18 cellular contexts compared by ENCODE assay signal in genomic region chr11:65796726-65797601, GRCh38. TPM values are rescaled to one million over a fixed set of nuclear protein-coding genes. Genes with fewer than 3 reads are reported as not detected.
DNase-seq lines count a peak whose midpoint lies in the region; ATAC-seq, FAIRE-seq and TF ChIP-seq lines count a peak whose summit lies in the region.
"Had no signal": no experiment of that assay in that cellular context is flagged by ENCODE, and none has a peak within 500 bp of the region (broad histone marks: within the 10 kb centered on the region; RNA-seq: fewer than 3 reads in every experiment).

No MANE protein-coding gene starts in this region.

- H3K27ac ChIP-seq in IMR-90 (ENCODE audit: insufficient read depth, low read length) (no peak overlapping the region), astrocyte (ENCODE audit: low read depth, low read length) (no peak overlapping the region), iPS-20b (ENCODE audit: low read length) (peak overlapping the region; percentile 26), neuronal stem cell (replicated peaks; ENCODE audit: low read length) (no peak overlapping the region)
- H3K27ac ChIP-seq: SJSA1 had no signal

- POLR2A ChIA-PET in IMR-90 (lab: Charles Lee; ENCODE audit: unreplicated experiment): no interaction called here

- peak overlapping the region; percentile 65 for H2AFZ ChIP-seq in IMR-90 (replicated peaks; ENCODE audit: low read length, poor library complexity)
- no peak overlapping the region for H2AFZ ChIP-seq in astrocyte (ENCODE audit: low read depth, low read length)
- H2AFZ ChIP-seq in neuronal stem cell (ENCODE audit: low read length): no peak overlapping the region

- no peak overlapping the region for H3K23ac ChIP-seq in IMR-90 (ENCODE audit: low read depth, low read length)
- no peak overlapping the region for H3K23ac ChIP-seq in neuronal stem cell (ENCODE audit: low read depth, low read length, poor library complexity)

- H3K14ac ChIP-seq in IMR-90 (replicated peaks; ENCODE audit: low read depth, low read length): no peak overlapping the region
- no peak overlapping the region for H3K14ac ChIP-seq in neuronal stem cell (ENCODE audit: low read length)

- DNase-seq in IMR-90 (peak; percentile 20), astrocyte (ENCODE audit: low read depth) (no peak), neuronal stem cell (ENCODE audit: low spot score) (no peak), medulla oblongata (ENCODE audit: extremely low spot score) (no peak), MG63 (no peak), Calu3 (no peak)
- DNase-seq: ACHN; CD4-positive, CD25-positive, alpha-beta regulatory T cell; HCEC 1CT; NCI-H1417; NCI-H1930; NCI-H446; NK-92 treated with Interleukin-12 subunit alpha and Interleukin-12 subunit beta, amount 100 ng/mL, for 24 hours; PC-3 had no signal

- ATAC-seq in IMR-90 (ENCODE audit: low read depth): peak; percentile 89
- ATAC-seq: PC-3 had no signal

- H3K4me3 ChIP-seq in IMR-90 (ENCODE audit: insufficient read depth, low read depth, low read length): no peak overlapping the region
- H3K4me3 ChIP-seq in astrocyte (ENCODE audit: insufficient read depth, low read depth, low read length): no peak overlapping the region
- peak overlapping the region; percentile 0; the same call in 1 of the 2 replicates for H3K4me3 ChIP-seq in iPS-20b (ENCODE audit: low read length)
- H3K4me3 ChIP-seq in neuronal stem cell (ENCODE audit: low read length in 2 of 2): no peak overlapping the region
- no peak overlapping the region for H3K4me3 ChIP-seq in MG63
- H3K4me3 ChIP-seq: SJSA1 had no signal

- no peaks in the 10 kb centered on the region for H3K9me1 ChIP-seq in IMR-90 (ENCODE audit: insufficient read depth, low read length)

- dilution Hi-C loops in IMR-90 (cut with HindIII; ENCODE audit: low sequenced_read_pairs, unreplicated experiment): no loop called here

- H2BK12ac ChIP-seq in neuronal stem cell (ENCODE audit: low read length): no peak overlapping the region

- no peak for TF ChIP-seq POLR2A in IMR-90 (IDR thresholded peaks at IDR 0.05; ENCODE audit: low read depth, low read length)

- H2BK20ac ChIP-seq in IMR-90 (ENCODE audit: low read depth, low read length): no peak overlapping the region

- H3K4me1 ChIP-seq in IMR-90 (ENCODE audit: control insufficient read depth, insufficient read depth, low read length) (peaks cover 5% of the 10 kb centered on the region; the same call in 1 of the 2 replicates), astrocyte (ENCODE audit: insufficient read depth, low read length) (no peaks in the 10 kb centered on the region), iPS-20b (ENCODE audit: insufficient read depth, low read length) (peaks cover 17% of the 10 kb centered on the region; the same call in 1 of the 2 replicates), neuronal stem cell (ENCODE audit: control insufficient read depth in 2 of 2, insufficient read depth in 1 of 2, low read depth in 1 of 2, low read length in 2 of 2) (peaks cover 0 to 2% of the 10 kb centered on the region in 2 donors)

- H3K9me3 Mint-ChIP-seq in astrocyte (ENCODE audit: unreplicated experiment) (no peaks in the 10 kb centered on the region), Calu3 (ENCODE audit: low read depth, unreplicated experiment) (no peaks in the 10 kb centered on the region)

- no peak overlapping the region for H2AK9ac ChIP-seq in IMR-90 (replicated peaks; ENCODE audit: low read depth, low read length, poor library complexity)

- no peak for TF ChIP-seq RAD21 in IMR-90 (IDR thresholded peaks at IDR 0.05; ENCODE audit: low read length)

- H4K20me1 ChIP-seq in IMR-90 (ENCODE audit: insufficient read depth, low read length) (no peaks in the 10 kb centered on the region), astrocyte (ENCODE audit: insufficient read depth, low read length) (no peaks in the 10 kb centered on the region)

- H4K8ac ChIP-seq in IMR-90 (ENCODE audit: low read depth in 2 of 2, low read length in 2 of 2) (no peak overlapping the region), neuronal stem cell (ENCODE audit: low read depth, low read length) (no peak overlapping the region)

- H3K27me3 ChIP-seq in IMR-90 (ENCODE audit: control insufficient read depth, insufficient read depth, low read length): peaks cover 64% of the 10 kb centered on the region
- H3K27me3 ChIP-seq in astrocyte (ENCODE audit: insufficient read depth, low read length): peaks cover 11% of the 10 kb centered on the region
- no peaks in the 10 kb centered on the region for H3K27me3 ChIP-seq in iPS-20b (ENCODE audit: insufficient read depth, low read length)
- peaks cover 0 to 89% (median 1%) of the 10 kb centered on the region in 3 experiments for H3K27me3 ChIP-seq in neuronal stem cell (ENCODE audit: control insufficient read depth in 3 of 3, insufficient read depth in 3 of 3, low read depth in 1 of 3, low read length in 3 of 3)
- H3K27me3 ChIP-seq in MG63: no peaks in the 10 kb centered on the region

- H3K79me2 ChIP-seq in astrocyte (ENCODE audit: insufficient read depth, low read length): no peaks in the 10 kb centered on the region

- H3K4me3 Mint-ChIP-seq in astrocyte (ENCODE audit: unreplicated experiment) (peak overlapping the region; percentile 11), Calu3 (ENCODE audit: low read depth, unreplicated experiment) (no peak overlapping the region)
- H3K4me3 Mint-ChIP-seq: CD4-positive, CD25-positive, alpha-beta regulatory T cell had no signal

- peak overlapping the region; percentile 38; the same call in 1 of the 2 replicates for H3K4me2 ChIP-seq in IMR-90 (ENCODE audit: low read depth, low read length)
- no peak overlapping the region for H3K4me2 ChIP-seq in astrocyte (ENCODE audit: low read length)
- H3K4me2 ChIP-seq in neuronal stem cell (ENCODE audit: insufficient read depth, low read length, poor library complexity, severe bottlenecking): no peak overlapping the region

- FAIRE-seq in astrocyte (lab: Jason Lieb, UNC): no peak

- H3K27me3 Mint-ChIP-seq in astrocyte (ENCODE audit: low read depth, unreplicated experiment) (peaks cover 59% of the 10 kb centered on the region), Calu3 (ENCODE audit: unreplicated experiment) (no peaks in the 10 kb centered on the region)

- H3K9me3 ChIP-seq in IMR-90 (ENCODE audit: control insufficient read depth, insufficient read depth, low read length) (no peaks in the 10 kb centered on the region), astrocyte (ENCODE audit: insufficient read depth, low read depth, low read length) (no peaks in the 10 kb centered on the region), iPS-20b (ENCODE audit: insufficient read depth, low read depth, low read length) (no peaks in the 10 kb centered on the region), neuronal stem cell (replicated peaks in 1 of 2; ENCODE audit: control insufficient read depth in 2 of 2, insufficient read depth in 1 of 2, low read depth in 1 of 2, low read length in 2 of 2) (no peaks in the 10 kb centered on the region), MG63 (no peaks in the 10 kb centered on the region)
- H3K9me3 ChIP-seq: SJSA1 had no signal

- H2AK5ac ChIP-seq in IMR-90 (ENCODE audit: low read depth, low read length) (no peak overlapping the region), neuronal stem cell (ENCODE audit: low read depth, low read length) (peak overlapping the region; percentile 8)

- no peaks in the 10 kb centered on the region for H3K36me3 Mint-ChIP-seq in astrocyte (ENCODE audit: low read depth, unreplicated experiment)
- H3K36me3 Mint-ChIP-seq in Calu3 (ENCODE audit: insufficient read depth, unreplicated experiment): peaks cover 36% of the 10 kb centered on the region
- H3K36me3 Mint-ChIP-seq: CD4-positive, CD25-positive, alpha-beta regulatory T cell had no signal

- H2BK5ac ChIP-seq in IMR-90 (ENCODE audit: low read depth, low read length, poor library complexity, severe bottlenecking) (no peak overlapping the region), neuronal stem cell (ENCODE audit: low read length) (no peak overlapping the region)

- H3K4me1 Mint-ChIP-seq in astrocyte (ENCODE audit: low read depth, unreplicated experiment) (no peaks in the 10 kb centered on the region), Calu3 (ENCODE audit: low read depth, unreplicated experiment) (peaks cover 17% of the 10 kb centered on the region)

- no peak overlapping the region for H3K27ac Mint-ChIP-seq in astrocyte (ENCODE audit: unreplicated experiment)
- H3K27ac Mint-ChIP-seq in Calu3 (ENCODE audit: unreplicated experiment): no peak overlapping the region

- in situ Hi-C loops in IMR-90 (cut with MboI; ENCODE audit: low sequenced_read_pairs): no loop called here

- intact Hi-C loops in IMR-90 (cut with micrococcal nuclease): no loop called here
- intact Hi-C loops in Calu3 (cut with micrococcal nuclease; ENCODE audit: unreplicated experiment): no loop called here

- no peak overlapping the region for H4K5ac ChIP-seq in IMR-90 (ENCODE audit: low read depth, low read length)

- H3K79me1 ChIP-seq in IMR-90 (ENCODE audit: low read depth in 1 of 2, low read length in 2 of 2): no peaks in the 10 kb centered on the region
- no peaks in the 10 kb centered on the region for H3K79me1 ChIP-seq in neuronal stem cell (ENCODE audit: low read depth, low read length)

- H3K56ac ChIP-seq in IMR-90 (ENCODE audit: extremely low read depth, insufficient read depth, low read length): no peak overlapping the region

- CTCF ChIA-PET in IMR-90 (lab: Yijun Ruan, JAX) (interaction anchor here (0.6 to 0.9 kb wide), 3 partner anchors 17 to 22 kb away, joined by 3 to 5 read pairs (median 5); no protein-coding TSS in a partner anchor), Calu3 (lab: Charles Lee) (interaction anchor here (0.6 kb wide), 1 partner anchor 797 kb away, joined by 4 read pairs; no protein-coding TSS in a partner anchor)

- H3K36me3 ChIP-seq in IMR-90 (ENCODE audit: control insufficient read depth, insufficient read depth, low read length) (no peaks in the 10 kb centered on the region), astrocyte (ENCODE audit: insufficient read depth, low read length) (no peaks in the 10 kb centered on the region), iPS-20b (ENCODE audit: insufficient read depth, low read depth, low read length) (no peaks in the 10 kb centered on the region), neuronal stem cell (replicated peaks in 1 of 2; ENCODE audit: control insufficient read depth in 2 of 2, insufficient read depth in 2 of 2, low read length in 2 of 2) (no peaks in the 10 kb centered on the region), MG63 (no peaks in the 10 kb centered on the region)
- H3K36me3 ChIP-seq: SJSA1 had no signal

- no peak overlapping the region; the same call in 1 of the 2 replicates for H3K9ac ChIP-seq in IMR-90 (ENCODE audit: low read depth, low read length)
- no peak overlapping the region for H3K9ac ChIP-seq in astrocyte (ENCODE audit: low read length)
- peak overlapping the region; percentile 37; the same call in 1 of the 2 replicates for H3K9ac ChIP-seq in iPS-20b (ENCODE audit: low read depth, low read length)
- no peak overlapping the region for H3K9ac ChIP-seq in neuronal stem cell (ENCODE audit: low read depth, low read length, poor library complexity)

- BruUV-seq in IMR-90 (replicated peaks; lab: Mats Ljungman, UMichigan) (no TSS peak), Calu3 (replicated peaks; lab: Mats Ljungman, UMichigan) (no TSS peak)

- no peak overlapping the region for H2BK120ac ChIP-seq in IMR-90 (ENCODE audit: low read depth, low read length)
- no peak overlapping the region for H2BK120ac ChIP-seq in neuronal stem cell (ENCODE audit: low read depth, low read length)

- H4K91ac ChIP-seq in IMR-90 (ENCODE audit: insufficient read depth, low read depth, low read length): no peak overlapping the region
- no peak overlapping the region for H4K91ac ChIP-seq in neuronal stem cell (ENCODE audit: low read depth, low read length, poor library complexity)

- TF ChIP-seq CTCF in IMR-90 (conservative IDR thresholded peaks at IDR 0.05; ENCODE audit: low read depth, low read length) (no peak), astrocyte (IDR thresholded peaks at IDR 0.05; ENCODE audit: insufficient read depth, low read depth, low read length) (no peak), Calu3 (IDR thresholded peaks at IDR 0.05; ENCODE audit: unreplicated experiment) (no peak)

- H3K4ac ChIP-seq in IMR-90 (ENCODE audit: low read depth, low read length) (no peak overlapping the region), neuronal stem cell (ENCODE audit: low read length) (no peak overlapping the region)

- 0% methylated on average over 1 of the region's 15 CpGs; no CpG with 5 or more reads in 1 of the 2 experiments for WGBS in IMR-90 (ENCODE audit: extremely low coverage in 2 of 2, insufficient read length in 1 of 2), 2 experiments
- no CpG with 5 or more reads among the region's 15 CpGs for WGBS in neuronal stem cell (ENCODE audit: extremely low coverage in 2 of 2, insufficient read length in 2 of 2, insufficient replicate concordance in 1 of 2), 2 donors

- H3K18ac ChIP-seq in IMR-90 (ENCODE audit: low read depth, low read length) (no peak overlapping the region), neuronal stem cell (ENCODE audit: low read length) (no peak overlapping the region)

- no peak overlapping the region for H2BK15ac ChIP-seq in IMR-90 (ENCODE audit: low read depth, low read length)
- no peak overlapping the region for H2BK15ac ChIP-seq in neuronal stem cell (ENCODE audit: low read length)

RNA-seq across cellular contexts. Expression of gene OVOL1, which starts 10.1 kb away (rescaled TPM):
- total RNA-seq in IMR-90 (2012; rRNA removed): not detected in 2 replicates
- polyA plus RNA-seq in IMR-90 (2012; rRNA removed): not detected in 2 replicates
- polyA plus RNA-seq in IMR-90 (2012; cell fraction: cytosol; rRNA removed): not detected in 2 replicates
- not detected in 2 replicates for polyA plus RNA-seq in IMR-90 (2012; cell fraction: nucleus; rRNA removed; ENCODE audit: low replicate concordance)
- 0.22 and 1.0 TPM in 2 replicates for total RNA-seq in astrocyte
- polyA plus RNA-seq in neuronal stem cell (2013, experiment 1 of 2): 0.03 TPM
- polyA plus RNA-seq in neuronal stem cell (2013, experiment 2 of 2): 0.01 TPM
- not detected in 2 replicates for total RNA-seq in MG63 (2014; rRNA removed; shearing (Covaris generic); ENCODE audit: low replicate concordance)
- 12.7 and 15.2 TPM in 2 replicates for total RNA-seq in Calu3 (2022)
- total RNA-seq: CD4-positive, CD25-positive, alpha-beta regulatory T cell; LHCN-M2; SJSA1 had no signal
- polyA plus RNA-seq: CD4-positive, CD25-positive, alpha-beta regulatory T cell had no signal

RNA-seq across cellular contexts. Expression of gene AP5B1, which starts 16.2 kb away (rescaled TPM):
- total RNA-seq in IMR-90 (2012; rRNA removed) (2.2 and 2.5 TPM in 2 replicates), astrocyte (10.4 and 10.9 TPM in 2 replicates), Calu3 (2022) (18.5 and 21.9 TPM in 2 replicates)
- polyA plus RNA-seq in IMR-90 (2012; rRNA removed): 5.0 and 6.0 TPM in 2 replicates
- polyA plus RNA-seq in IMR-90 (2012; cell fraction: cytosol; rRNA removed): 3.1 and 5.0 TPM in 2 replicates
- polyA plus RNA-seq in IMR-90 (2012; cell fraction: nucleus; rRNA removed; ENCODE audit: low replicate concordance): 9.2 and 20.1 TPM in 2 replicates
- polyA plus RNA-seq in neuronal stem cell (2013, experiment 1 of 2): 4.0 TPM
- polyA plus RNA-seq in neuronal stem cell (2013, experiment 2 of 2): 4.1 TPM
- total RNA-seq in MG63 (2014; rRNA removed; shearing (Covaris generic); ENCODE audit: low replicate concordance): 5.8 and 7.6 TPM in 2 replicates

RNA-seq across cellular contexts. Expression of gene SNX32, which starts 36.8 kb away (rescaled TPM):
- 0.36 TPM in 1 of 2 replicates, not detected in the other for total RNA-seq in IMR-90 (2012; rRNA removed)
- polyA plus RNA-seq in IMR-90 (2012; rRNA removed): 0.69 and 0.79 TPM in 2 replicates
- 0.08 and 0.46 TPM in 2 replicates for polyA plus RNA-seq in IMR-90 (2012; cell fraction: cytosol; rRNA removed)
- 5.7 and 6.5 TPM in 2 replicates for polyA plus RNA-seq in IMR-90 (2012; cell fraction: nucleus; rRNA removed; ENCODE audit: low replicate concordance)
- 1.2 and 1.5 TPM in 2 replicates for total RNA-seq in astrocyte
- polyA plus RNA-seq in neuronal stem cell (2013, experiment 1 of 2): 3.0 TPM
- 3.3 TPM for polyA plus RNA-seq in neuronal stem cell (2013, experiment 2 of 2)
- total RNA-seq in MG63 (2014; rRNA removed; shearing (Covaris generic); ENCODE audit: low replicate concordance): 0.43 TPM in 1 of 2 replicates, not detected in the other
- not detected in 2 replicates for total RNA-seq in Calu3 (2022)
- total RNA-seq: HT-29, PC-3 had no signal
